8 cellular contexts compared by ENCODE assay signal in the genomic region with DNA sequence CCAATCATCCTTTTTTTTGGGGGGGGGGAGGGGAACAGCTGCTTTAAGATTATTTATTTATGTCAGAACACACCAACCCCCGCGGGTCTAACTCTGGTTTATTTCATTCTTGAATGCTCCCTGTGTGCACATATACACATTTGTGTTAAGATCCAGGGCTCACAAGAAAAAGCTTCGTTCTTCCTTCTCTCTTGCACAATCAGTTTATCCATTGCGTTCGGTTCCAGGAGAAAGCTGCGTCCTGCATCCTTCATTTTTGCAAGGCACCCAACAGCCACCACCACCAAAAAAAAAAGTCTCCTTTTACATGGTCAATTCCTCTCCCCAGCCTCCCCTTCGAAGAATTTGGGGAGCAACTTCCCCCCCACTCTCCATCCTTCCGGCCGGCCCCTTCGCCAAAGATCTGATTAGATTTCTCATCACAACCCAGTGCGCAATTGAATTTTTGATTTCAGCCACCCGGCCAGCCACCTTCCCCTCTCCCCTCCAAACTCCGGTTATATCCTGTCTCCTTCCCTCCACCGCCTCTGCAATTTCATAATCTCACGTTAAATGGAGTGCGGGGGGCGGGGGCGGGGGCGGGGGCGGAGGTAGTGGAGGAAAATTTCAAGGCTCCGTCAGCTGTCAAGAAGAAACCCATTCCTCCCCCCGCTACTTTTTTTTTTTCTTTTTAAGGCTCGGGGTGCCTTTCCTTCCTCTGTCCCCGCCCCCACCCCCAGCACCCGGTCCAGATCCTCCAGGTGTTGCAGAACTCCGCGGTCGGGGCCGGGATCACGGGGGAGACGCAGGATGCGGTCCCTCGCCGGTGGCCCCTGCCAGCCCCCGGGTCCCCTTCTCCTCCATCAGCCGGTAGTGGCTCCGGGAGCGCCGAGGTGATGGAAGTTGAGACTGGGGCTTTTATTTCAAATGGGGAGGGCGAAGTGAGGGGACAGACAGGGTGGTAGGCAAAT.
DNase-seq lines count a peak whose midpoint lies in the region; ATAC-seq lines count a peak whose summit lies in the region.

No MANE protein-coding gene starts in this region.

- peaks cover 5% of the 10 kb centered on the region for H3K4me1 Mint-ChIP-seq in T-helper 2 cell treated with Interferon-gamma antibody and Interleukin-4, amounts not matched to agents 5 μg/mL and 100 μg/mL, for 36 hours (ENCODE audit: low read depth)

- H4K8ac ChIP-seq in trophoblast cell (ENCODE audit: low read depth, low read length): no peak overlapping the region

- H2BK5ac ChIP-seq in trophoblast cell (ENCODE audit: low read depth, low read length, poor library complexity): no peak overlapping the region

- no peak overlapping the region for H4K91ac ChIP-seq in trophoblast cell (ENCODE audit: low read depth, low read length)

- no peaks in the 10 kb centered on the region for H3K79me2 ChIP-seq in trophoblast cell (ENCODE audit: control insufficient read depth, insufficient read depth, low read length, poor library complexity)

- no peak overlapping the region for H3K4me3 Mint-ChIP-seq in T-helper 2 cell treated with Interferon-gamma antibody and Interleukin-4, amounts not matched to agents 5 μg/mL and 100 μg/mL, for 36 hours

- H3K18ac ChIP-seq in trophoblast cell (ENCODE audit: low read length): no peak overlapping the region

- H2AK5ac ChIP-seq in trophoblast cell (ENCODE audit: low read length): no peak overlapping the region

- no peaks in the 10 kb centered on the region; the same call in 1 of the 2 replicates for H3K4me1 ChIP-seq in SJSA1 (replicated peaks)
- peaks cover 0 to 2% of the 10 kb centered on the region in 2 experiments for H3K4me1 ChIP-seq in trophoblast cell (ENCODE audit: control insufficient read depth in 1 of 2, insufficient read depth in 2 of 2, low read length in 2 of 2)

- H2BK12ac ChIP-seq in trophoblast cell (ENCODE audit: low read length): no peak overlapping the region

- H3K4ac ChIP-seq in trophoblast cell (ENCODE audit: low read depth, low read length): no peak overlapping the region

- H3K79me1 ChIP-seq in trophoblast cell (ENCODE audit: low read length): no peaks in the 10 kb centered on the region

- no peak overlapping the region for H4K12ac ChIP-seq in trophoblast cell (ENCODE audit: low read depth, low read length)

- no peak overlapping the region for H3K23ac ChIP-seq in trophoblast cell (ENCODE audit: low read length)

- H2AFZ ChIP-seq in trophoblast cell (ENCODE audit: insufficient read depth, low read length, poor library complexity): no peak overlapping the region

- no peaks in the 10 kb centered on the region for H3K9me3 Mint-ChIP-seq in T-helper 2 cell treated with Interferon-gamma antibody and Interleukin-4, amounts not matched to agents 5 μg/mL and 100 μg/mL, for 36 hours

- no peak overlapping the region for H2BK120ac ChIP-seq in trophoblast cell (ENCODE audit: insufficient read depth, low read length, poor library complexity)

- peak; percentile 20 for DNase-seq in D341Med (ENCODE audit: low spot score)
- no peak for DNase-seq in SJSA1 (ENCODE audit: low read depth in 1 of 2, low spot score in 2 of 2)
- DNase-seq in globus pallidus (ENCODE audit: low spot score): peak; percentile 52
- no peak for DNase-seq in trophoblast cell
- DNase-seq in SW480 (ENCODE audit: low spot score): no peak
- DNase-seq in T-helper 2 cell treated with Interferon-gamma antibody and Interleukin-4, amounts not matched to agents 5 μg/mL and 100 μg/mL, for 36 hours (ENCODE audit: low spot score): no peak
- DNase-seq in middle frontal gyrus (ENCODE audit: extremely low spot score, low spot score): no peak

- peak overlapping the region; percentile 82 for H3K4me2 ChIP-seq in trophoblast cell (ENCODE audit: low read length)

- H3K9me3 ChIP-seq in SJSA1 (replicated peaks): 0 out of 2 replicates have a peak, but pooled peaks cover 3% of the 10 kb centered on the region
- no peaks in the 10 kb centered on the region for H3K9me3 ChIP-seq in trophoblast cell (ENCODE audit: insufficient read depth, low read depth, low read length)

- 0 out of 2 replicates have a peak, but pooled peaks cover 14% of the 10 kb centered on the region for H3K27me3 ChIP-seq in SJSA1 (replicated peaks)
- H3K27me3 ChIP-seq in trophoblast cell (ENCODE audit: insufficient read depth, low read length): peaks cover 5% of the 10 kb centered on the region

- H3K36me3 ChIP-seq in SJSA1 (no peaks in the 10 kb centered on the region), trophoblast cell (ENCODE audit: control insufficient read depth in 1 of 2, insufficient read depth in 2 of 2, low read length in 2 of 2) (no peaks in the 10 kb centered on the region)

- peaks cover 12% of the 10 kb centered on the region for H3K27me3 Mint-ChIP-seq in T-helper 2 cell treated with Interferon-gamma antibody and Interleukin-4, amounts not matched to agents 5 μg/mL and 100 μg/mL, for 36 hours (ENCODE audit: low read depth)

- H3K27ac Mint-ChIP-seq in T-helper 2 cell treated with Interferon-gamma antibody and Interleukin-4, amounts not matched to agents 5 μg/mL and 100 μg/mL, for 36 hours: no peak overlapping the region

- no peak for ATAC-seq in HG02610 (IDR thresholded peaks at IDR 0.05; ENCODE audit: unreplicated experiment)

- WGBS in trophoblast cell (ENCODE audit: extremely low coverage, insufficient coverage, insufficient read length): no CpG with 5 or more reads among the region's 40 CpGs

- H3K4me3 ChIP-seq in SJSA1 (peak overlapping the region; percentile 45), trophoblast cell (ENCODE audit: low read depth, low read length) (peak overlapping the region; percentile 47)

- H3K14ac ChIP-seq in trophoblast cell (ENCODE audit: low read length): no peak overlapping the region

- no peak overlapping the region for H3K9ac ChIP-seq in trophoblast cell (ENCODE audit: low read length)

- H3K36me3 Mint-ChIP-seq in T-helper 2 cell treated with Interferon-gamma antibody and Interleukin-4, amounts not matched to agents 5 μg/mL and 100 μg/mL, for 36 hours (ENCODE audit: low read depth): no peaks in the 10 kb centered on the region

- H3K27ac ChIP-seq in SJSA1 (no peak overlapping the region), trophoblast cell (ENCODE audit: low read depth, low read length) (no peak overlapping the region)

Comparison
In these comparisons a context has a peak if more than half of its experiments do, and no peak if none do; other contexts are left out.
1. DNase-seq: peak in D341Med (single experiment) and globus pallidus (single experiment); none in SJSA1 (0 of 2), trophoblast cell (0 of 2), SW480 (single experiment), T-helper 2 cell treated with Interferon-gamma antibody and Interleukin-4, amounts not matched to agents 5 μg/mL and 100 μg/mL, for 36 hours (single experiment) and middle frontal gyrus (single experiment).